Comparison of ENCODE assay signal across 9 cellular contexts in the genomic region with DNA sequence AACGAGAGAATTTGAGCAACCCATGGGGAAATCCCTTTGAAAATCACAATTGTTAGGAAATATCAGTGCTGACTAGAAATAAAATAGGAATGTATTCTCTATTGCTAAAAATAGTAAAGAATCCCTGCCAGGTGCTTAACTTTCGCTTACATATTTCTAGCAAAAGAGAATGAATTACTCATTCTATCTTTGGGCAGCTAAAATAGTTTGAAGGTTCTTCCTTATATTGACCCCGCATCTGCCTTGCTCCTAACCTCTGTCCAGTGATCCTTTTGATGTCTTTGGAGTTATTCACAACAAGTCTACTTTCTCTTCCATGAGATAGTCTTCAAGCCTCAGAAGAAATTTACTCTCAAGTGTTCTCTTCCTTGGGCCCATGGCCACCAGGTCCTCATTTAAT.
"Had no signal": no experiment of that assay in that cellular context is flagged by ENCODE, and none has a peak within 500 bp of the region (broad histone marks: within the 10 kb centered on the region; RNA-seq: fewer than 3 reads in every experiment).

No MANE protein-coding gene starts in this region.

- H2AFZ ChIP-seq: GM23248 had no signal

- H3K4me1 ChIP-seq: HAP-1 had no signal

- H3K27ac ChIP-seq: HL-60, KMS-11 had no signal

- DNase-seq: GOT3, H7, KBM-7 had no signal

- H3K4me3 ChIP-seq: GM23248, HAP-1 had no signal

- H3K4me2 ChIP-seq: KMS-11 had no signal

- H3K9me3 ChIP-seq: HAP-1 had no signal

- H3K9ac ChIP-seq: GM23248, KMS-11 had no signal

- ATAC-seq: HCT116, HepG2 had no signal

- H3K36me3 ChIP-seq: HAP-1 had no signal
